1 cellular context compared by ENCODE assay signal in genomic region chr14:93954900-93955891, GRCh38.
TF ChIP-seq lines count a peak whose summit lies in the region.

No MANE protein-coding gene starts in this region.

TF ChIP-seq in GM23338, 12 proteins besides CTCF, POLR2A, EP300 and RAD21 (continued from another document):
- no peak for TF ChIP-seq ETS1 (IDR thresholded peaks at IDR 0.05)
- no peak for TF ChIP-seq POLR2AphosphoS5 (IDR thresholded peaks at IDR 0.05; ENCODE audit: low read depth)
- no peak for TF ChIP-seq CREB1 (CRISPR knock-in tag; IDR thresholded peaks at IDR 0.05; ENCODE audit: low read depth)
- no peak for TF ChIP-seq EZH2 (IDR thresholded peaks at IDR 0.05; ENCODE audit: low read depth, unreplicated experiment)
TF ChIP-seq in GM23338: peak in this region for 0.
